14 cellular contexts compared by ENCODE assay signal in genomic region chr1:229035748-229036082, GRCh38.
DNase-seq lines count a peak whose midpoint lies in the region; ATAC-seq, FAIRE-seq and TF ChIP-seq lines count a peak whose summit lies in the region.
"Had no signal": no experiment of that assay in that cellular context is flagged by ENCODE, and none has a peak within 500 bp of the region (broad histone marks: within the 10 kb centered on the region; RNA-seq: fewer than 3 reads in every experiment).

No MANE protein-coding gene starts in this region.

- no peaks in the 10 kb centered on the region for H3K36me3 Mint-ChIP-seq in T-helper 1 cell treated with Interleukin-12 subunit alpha and Interleukin-12 subunit beta and Interleukin-4 antibody, amounts not matched to agents 30 μg/mL and 1 μg/mL, for 36 hours (ENCODE audit: low read depth)

- H3K9me3 Mint-ChIP-seq in T-helper 1 cell treated with Interleukin-12 subunit alpha and Interleukin-12 subunit beta and Interleukin-4 antibody, amounts not matched to agents 30 μg/mL and 1 μg/mL, for 36 hours: no peaks in the 10 kb centered on the region

- H3K27me3 ChIP-seq in suprapubic skin: no peaks in the 10 kb centered on the region
- no peaks in the 10 kb centered on the region for H3K27me3 ChIP-seq in uterus

- peak; percentile 46 for ATAC-seq in GM19452 (IDR thresholded peaks at IDR 0.05; ENCODE audit: unreplicated experiment)
- ATAC-seq in HG02938 (IDR thresholded peaks at IDR 0.05; ENCODE audit: unreplicated experiment): peak; percentile 27

- H3K27ac Mint-ChIP-seq in T-helper 1 cell treated with Interleukin-12 subunit alpha and Interleukin-12 subunit beta and Interleukin-4 antibody, amounts not matched to agents 30 μg/mL and 1 μg/mL, for 36 hours: peak overlapping the region; percentile 26

- FAIRE-seq in GM12891 (lab: Jason Lieb, UNC): peak; percentile 50

- TF ChIP-seq EP300 in suprapubic skin (IDR thresholded peaks at IDR 0.05): no peak

- peaks cover 12% of the 10 kb centered on the region for H3K4me1 Mint-ChIP-seq in T-helper 1 cell treated with Interleukin-12 subunit alpha and Interleukin-12 subunit beta and Interleukin-4 antibody, amounts not matched to agents 30 μg/mL and 1 μg/mL, for 36 hours (ENCODE audit: low read depth)

- no peak overlapping the region for H3K4me3 Mint-ChIP-seq in T-helper 1 cell treated with Interleukin-12 subunit alpha and Interleukin-12 subunit beta and Interleukin-4 antibody, amounts not matched to agents 30 μg/mL and 1 μg/mL, for 36 hours

- H3K36me3 ChIP-seq in suprapubic skin (no peaks in the 10 kb centered on the region), uterus (no peaks in the 10 kb centered on the region)

- no peak for TF ChIP-seq CTCF in suprapubic skin (IDR thresholded peaks at IDR 0.05)
- TF ChIP-seq CTCF in uterus (IDR thresholded peaks at IDR 0.05): no peak

- H3K27me3 Mint-ChIP-seq in T-helper 1 cell treated with Interleukin-12 subunit alpha and Interleukin-12 subunit beta and Interleukin-4 antibody, amounts not matched to agents 30 μg/mL and 1 μg/mL, for 36 hours (ENCODE audit: low read depth): peaks cover 40% of the 10 kb centered on the region

- DNase-seq in GM12891 (ENCODE audit: insufficient read length, low spot score): no peak
- no peak for DNase-seq in suprapubic skin (ENCODE audit: low spot score in 2 of 2)
- DNase-seq in HUDEP-2 (lab: John Stamatoyannopoulos, UW; ENCODE audit: unreplicated experiment in 76 of 76): no peak
- no peak for DNase-seq in uterus
- no peak for DNase-seq in activated T-cell treated with anti-CD3 and anti-CD28 coated beads for 4 hours
- DNase-seq: C1 segment of cervical spinal cord, IMR-90, NCI-H146, NCI-H69, substantia nigra had no signal

- intact Hi-C loops in uterus (cut with DNase I; ENCODE audit: low total_unique reads): no loop called here

- no peak overlapping the region for H3K27ac ChIP-seq in suprapubic skin
- no peak overlapping the region for H3K27ac ChIP-seq in uterus
- H3K27ac ChIP-seq: VCaP had no signal

- TF ChIP-seq POLR2A in GM12891 (IDR thresholded peaks at IDR 0.05; ENCODE audit: low read depth, low read length) (no peak), suprapubic skin (IDR thresholded peaks at IDR 0.05) (no peak), uterus (IDR thresholded peaks at IDR 0.05) (no peak)

- WGBS in suprapubic skin: 89% methylated on average over 2 of the region's 2 CpGs

- H3K4me1 ChIP-seq in suprapubic skin (no peaks in the 10 kb centered on the region), uterus (no peaks in the 10 kb centered on the region)

- H3K9me3 ChIP-seq in suprapubic skin (no peaks in the 10 kb centered on the region), uterus (no peaks in the 10 kb centered on the region)

- no peak overlapping the region for H3K4me3 ChIP-seq in suprapubic skin
- H3K4me3 ChIP-seq in uterus: no peak overlapping the region

TF ChIP-seq in GM12891, 5 proteins besides CTCF, POLR2A, EP300 and RAD21:
- no peak for TF ChIP-seq POLR2AphosphoS5 (IDR thresholded peaks at IDR 0.05; ENCODE audit: low read depth, low read length)
- TF ChIP-seq SPI1 (IDR thresholded peaks at IDR 0.05; ENCODE audit: low read depth, low read length): no peak
- TF ChIP-seq PAX5 (IDR thresholded peaks at IDR 0.05; ENCODE audit: insufficient read depth, low read length, severe bottlenecking): no peak
- TF ChIP-seq TAF1 (IDR thresholded peaks at IDR 0.05; ENCODE audit: low read depth, low read length): no peak
- TF ChIP-seq POU2F2 (IDR thresholded peaks at IDR 0.05; ENCODE audit: low read depth, low read length): no peak
TF ChIP-seq in GM12891: peak in this region for 0.
